ENCODE assay signal across 11 cellular contexts in genomic region chr11:80331694-80332093, GRCh38.
"Had no signal": no experiment of that assay in that cellular context is flagged by ENCODE, and none has a peak within 500 bp of the region (broad histone marks: within the 10 kb centered on the region; RNA-seq: fewer than 3 reads in every experiment).

No MANE protein-coding gene starts in this region.

- H3K9me3 ChIP-seq: HAP-1 had no signal

- DNase-seq: GM23248, GOT3, H7, H9, HCEC 1CT, HFFc6 had no signal

- ATAC-seq: GM23338, HCT116 had no signal

- FAIRE-seq: H1, H54 had no signal

- H3K4me3 ChIP-seq: GM23248, GM23338, HAP-1 had no signal

- H3K9me3 Mint-ChIP-seq: GM23338, H9 had no signal

- H3K4me2 ChIP-seq: GM23338 had no signal

- H3K27ac ChIP-seq: GM23248 had no signal

- H3K4me3 Mint-ChIP-seq: GM23338, H9, HFFc6 had no signal

- H3K27ac Mint-ChIP-seq: GM23338, H9, HFFc6 had no signal

- H3K36me3 ChIP-seq: HAP-1 had no signal

- H3K4me1 ChIP-seq: HAP-1 had no signal
